9 cellular contexts compared by ENCODE assay signal in genomic region chr2:218367415-218368149, GRCh38. TPM values are rescaled to one million over a fixed set of nuclear protein-coding genes. Genes with fewer than 3 reads are reported as not detected.
DNase-seq lines count a peak whose midpoint lies in the region; ATAC-seq and TF ChIP-seq lines count a peak whose summit lies in the region.
"Had no signal": no experiment of that assay in that cellular context is flagged by ENCODE, and none has a peak within 500 bp of the region (broad histone marks: within the 10 kb centered on the region; RNA-seq: fewer than 3 reads in every experiment).

No MANE protein-coding gene starts in this region.

- peak overlapping the region; percentile 78 for H3K4me3 Mint-ChIP-seq in activated CD4-positive, alpha-beta memory T cell treated with anti-CD3 and anti-CD28 coated beads for 36 hours

- no peaks in the 10 kb centered on the region for H3K9me2 ChIP-seq in DOHH2 (replicated peaks; ENCODE audit: control insufficient read depth, low read length)

- H3K27ac ChIP-seq in DOHH2 (ENCODE audit: low read depth, low read length) (peak overlapping the region; percentile 29), ectodermal cell (ENCODE audit: insufficient read depth, low read depth, low read length, poor library complexity, severe bottlenecking) (no peak overlapping the region), mesendoderm (ENCODE audit: low read depth, low read length) (peak overlapping the region; percentile 72)

- H3K9ac ChIP-seq in mesendoderm (ENCODE audit: low read length): peak overlapping the region; percentile 89

- H3K4me2 ChIP-seq in DOHH2 (ENCODE audit: low read length) (peak overlapping the region; percentile 85), mesendoderm (ENCODE audit: low read length) (peak overlapping the region; percentile 89)

- peak overlapping the region; percentile 79 for H3K18ac ChIP-seq in mesendoderm (ENCODE audit: low read length)

- peak overlapping the region; percentile 71 for H4K5ac ChIP-seq in mesendoderm (ENCODE audit: low read length)

- H3K79me2 ChIP-seq in DOHH2 (ENCODE audit: control insufficient read depth, low read length): no peaks in the 10 kb centered on the region
- H3K79me2 ChIP-seq in mesendoderm (ENCODE audit: control insufficient read depth, insufficient read depth, low read length): no peaks in the 10 kb centered on the region

- POLR2A ChIA-PET in activated CD4-positive, alpha-beta memory T cell treated with anti-CD3 and anti-CD28 coated beads for 36 hours (lab: Charles Lee): no interaction called here

- no peak for TF ChIP-seq CTCF in DOHH2 (IDR thresholded peaks at IDR 0.05; ENCODE audit: low read depth, low read length, poor library complexity, severe bottlenecking)

- H3K23ac ChIP-seq in mesendoderm (ENCODE audit: low read length): peak overlapping the region; percentile 45

- H3K9me3 Mint-ChIP-seq in activated CD4-positive, alpha-beta memory T cell treated with anti-CD3 and anti-CD28 coated beads for 36 hours: no peaks in the 10 kb centered on the region

- H3K4me3 ChIP-seq in DOHH2 (ENCODE audit: low read length): peak overlapping the region; percentile 63
- peak overlapping the region; percentile 44 for H3K4me3 ChIP-seq in ectodermal cell (ENCODE audit: insufficient read depth, low read depth, low read length)
- peak overlapping the region; percentile 65 for H3K4me3 ChIP-seq in mesendoderm (ENCODE audit: low read length)

- H3K4me1 Mint-ChIP-seq in activated CD4-positive, alpha-beta memory T cell treated with anti-CD3 and anti-CD28 coated beads for 36 hours (ENCODE audit: low read depth): peaks cover 8% of the 10 kb centered on the region

- H3K27ac Mint-ChIP-seq in activated CD4-positive, alpha-beta memory T cell treated with anti-CD3 and anti-CD28 coated beads for 36 hours: peak overlapping the region; percentile 71

- intact Hi-C loops in activated CD4-positive, alpha-beta memory T cell treated with anti-CD3 and anti-CD28 coated beads for 36 hours (cut with micrococcal nuclease): loop anchor here (1.0 kb wide), 1 partner anchor 29 kb away; no protein-coding TSS in a partner anchor

- no peak overlapping the region for H2BK15ac ChIP-seq in mesendoderm (replicated peaks; ENCODE audit: low read depth)

- peak overlapping the region; percentile 97 for H3K56ac ChIP-seq in mesendoderm (ENCODE audit: low read length)

- 10% methylated on average over 60 of the region's 60 CpGs for WGBS in ectodermal cell, 2 experiments
- no CpG with 5 or more reads among the region's 60 CpGs for WGBS in mesendoderm (ENCODE audit: extremely low coverage, insufficient coverage, low lambda C conversion rate)

- no peaks in the 10 kb centered on the region for H4K20me1 ChIP-seq in DOHH2 (ENCODE audit: control insufficient read depth, insufficient read depth, low read depth, low read length)

- no peak overlapping the region for H2BK120ac ChIP-seq in mesendoderm (ENCODE audit: low read depth, low read length)

- no peaks in the 10 kb centered on the region for H3K27me3 ChIP-seq in DOHH2 (ENCODE audit: control insufficient read depth, low read length)
- H3K27me3 ChIP-seq in ectodermal cell (ENCODE audit: control insufficient read depth, insufficient read depth, low read length, poor library complexity, severe bottlenecking): peaks cover 4% of the 10 kb centered on the region
- H3K27me3 ChIP-seq in mesendoderm (ENCODE audit: insufficient read depth, low read length, poor library complexity): no peaks in the 10 kb centered on the region

- peak; percentile 90 for DNase-seq in LoVo (ENCODE audit: low spot score)
- DNase-seq in activated CD4-positive, alpha-beta memory T cell treated with anti-CD3 and anti-CD28 coated beads for 36 hours: peak; percentile 86
- peak; percentile 84 for DNase-seq in mesendoderm
- DNase-seq in stimulated activated CD8-positive, alpha-beta memory T cell treated with anti-CD3 and anti-CD28 coated beads, Interleukin-15, amount 100 ng/mL, for 1 hour (ENCODE audit: low read depth): peak; percentile 32
- no peak for DNase-seq in DMS153 (lab: John Stamatoyannopoulos, UW)

- H3F3A ChIP-seq in DOHH2 (ENCODE audit: control insufficient read depth, insufficient read depth): peaks cover 50% of the 10 kb centered on the region

- H4K8ac ChIP-seq in mesendoderm (ENCODE audit: low read depth, low read length): peak overlapping the region; percentile 88

- no peaks in the 10 kb centered on the region for H3K27me3 Mint-ChIP-seq in activated CD4-positive, alpha-beta memory T cell treated with anti-CD3 and anti-CD28 coated beads for 36 hours

- no peaks in the 10 kb centered on the region for H3K36me3 ChIP-seq in DOHH2 (ENCODE audit: control insufficient read depth, low read length)
- H3K36me3 ChIP-seq in ectodermal cell (ENCODE audit: control insufficient read depth, insufficient read depth, low read length): no peaks in the 10 kb centered on the region
- H3K36me3 ChIP-seq in mesendoderm (ENCODE audit: control insufficient read depth, insufficient read depth, low read length): no peaks in the 10 kb centered on the region

- H3K9me3 ChIP-seq in DOHH2 (ENCODE audit: control insufficient read depth, insufficient read depth, low read length) (no peaks in the 10 kb centered on the region), ectodermal cell (ENCODE audit: control insufficient read depth, low read length) (no peaks in the 10 kb centered on the region)

- H2AK5ac ChIP-seq in mesendoderm (ENCODE audit: low read length): no peak overlapping the region

- H3K4ac ChIP-seq in mesendoderm (ENCODE audit: low read depth, low read length): no peak overlapping the region

- no peaks in the 10 kb centered on the region for H3K36me3 Mint-ChIP-seq in activated CD4-positive, alpha-beta memory T cell treated with anti-CD3 and anti-CD28 coated beads for 36 hours

- peaks cover 75% of the 10 kb centered on the region for H3K4me1 ChIP-seq in DOHH2 (ENCODE audit: control insufficient read depth, low read length)
- H3K4me1 ChIP-seq in ectodermal cell (ENCODE audit: control insufficient read depth, insufficient read depth, low read length): no peaks in the 10 kb centered on the region
- no peaks in the 10 kb centered on the region for H3K4me1 ChIP-seq in mesendoderm (ENCODE audit: control insufficient read depth, low read depth, low read length)

- no peak overlapping the region for H2BK5ac ChIP-seq in mesendoderm (ENCODE audit: low read length)

- no peaks in the 10 kb centered on the region for H3K79me1 ChIP-seq in mesendoderm (ENCODE audit: low read length)

- ATAC-seq in GM21619 (IDR thresholded peaks at IDR 0.05; ENCODE audit: unreplicated experiment): peak; percentile 95

- CTCF ChIA-PET in activated CD4-positive, alpha-beta memory T cell treated with anti-CD3 and anti-CD28 coated beads for 36 hours (lab: Charles Lee): interaction anchor here (1.1 to 1.4 kb wide), 4 partner anchors 10 to 97 kb away, joined by 3 to 6 read pairs (median 3); partner anchors contain the start of genes AAMP, CATIP, PNKD and TMBIM1

RNA-seq across cellular contexts. Expression of gene CATIP, which starts 10.9 kb away (rescaled TPM):
- total RNA-seq in activated CD4-positive, alpha-beta memory T cell treated with anti-CD3 and anti-CD28 coated beads for 36 hours: not detected
- 0.83 TPM for polyA plus RNA-seq in ectodermal cell (2013, experiment 1 of 4)
- 0.60 TPM for polyA plus RNA-seq in ectodermal cell (2013, experiment 2 of 4)
- 0.59 TPM for polyA plus RNA-seq in ectodermal cell (2013, experiment 3 of 4)
- polyA plus RNA-seq in ectodermal cell (2013, experiment 4 of 4): 0.73 TPM
- polyA plus RNA-seq in mesendoderm (2013, experiment 1 of 2): not detected
- not detected for polyA plus RNA-seq in mesendoderm (2013, experiment 2 of 2)
- total RNA-seq: dermis microvascular lymphatic vessel endothelial cell had no signal

RNA-seq across cellular contexts. Expression of gene SLC11A1, which starts 14.5 kb away (rescaled TPM):
- total RNA-seq in activated CD4-positive, alpha-beta memory T cell treated with anti-CD3 and anti-CD28 coated beads for 36 hours: under 1 TPM; 0.10 to 0.26 TPM
- not detected for polyA plus RNA-seq in ectodermal cell (2013, experiment 1 of 4)
- polyA plus RNA-seq in ectodermal cell (2013, experiment 2 of 4): 0.16 TPM
- not detected for polyA plus RNA-seq in ectodermal cell (2013, experiment 3 of 4)
- polyA plus RNA-seq in ectodermal cell (2013, experiment 4 of 4): not detected
- polyA plus RNA-seq in mesendoderm (2013, experiment 1 of 2): 0.04 TPM
- 0.04 TPM for polyA plus RNA-seq in mesendoderm (2013, experiment 2 of 2)

RNA-seq across cellular contexts. Expression of gene CTDSP1, which starts 32.1 kb away (rescaled TPM):
- 10 to 100 TPM; 64.4 to 69.7 TPM for total RNA-seq in activated CD4-positive, alpha-beta memory T cell treated with anti-CD3 and anti-CD28 coated beads for 36 hours
- 67.2 TPM for polyA plus RNA-seq in ectodermal cell (2013, experiment 1 of 4)
- 68.7 TPM for polyA plus RNA-seq in ectodermal cell (2013, experiment 2 of 4)
- polyA plus RNA-seq in ectodermal cell (2013, experiment 3 of 4): 52.5 TPM
- polyA plus RNA-seq in ectodermal cell (2013, experiment 4 of 4): 58.4 TPM
- 13.1 TPM for polyA plus RNA-seq in mesendoderm (2013, experiment 1 of 2)
- 12.7 TPM for polyA plus RNA-seq in mesendoderm (2013, experiment 2 of 2)

RNA-seq across cellular contexts. Expression of gene VIL1, which starts 51.3 kb away (rescaled TPM):
- total RNA-seq in activated CD4-positive, alpha-beta memory T cell treated with anti-CD3 and anti-CD28 coated beads for 36 hours: not detected
- polyA plus RNA-seq in ectodermal cell (2013, experiment 1 of 4): 0.48 TPM
- polyA plus RNA-seq in ectodermal cell (2013, experiment 2 of 4): 0.23 TPM
- polyA plus RNA-seq in ectodermal cell (2013, experiment 3 of 4): 1.4 TPM
- 0.36 TPM for polyA plus RNA-seq in ectodermal cell (2013, experiment 4 of 4)
- 6.1 TPM for polyA plus RNA-seq in mesendoderm (2013, experiment 1 of 2)
- polyA plus RNA-seq in mesendoderm (2013, experiment 2 of 2): 6.5 TPM
- total RNA-seq: dermis microvascular lymphatic vessel endothelial cell had no signal
